In the genomic region with DNA sequence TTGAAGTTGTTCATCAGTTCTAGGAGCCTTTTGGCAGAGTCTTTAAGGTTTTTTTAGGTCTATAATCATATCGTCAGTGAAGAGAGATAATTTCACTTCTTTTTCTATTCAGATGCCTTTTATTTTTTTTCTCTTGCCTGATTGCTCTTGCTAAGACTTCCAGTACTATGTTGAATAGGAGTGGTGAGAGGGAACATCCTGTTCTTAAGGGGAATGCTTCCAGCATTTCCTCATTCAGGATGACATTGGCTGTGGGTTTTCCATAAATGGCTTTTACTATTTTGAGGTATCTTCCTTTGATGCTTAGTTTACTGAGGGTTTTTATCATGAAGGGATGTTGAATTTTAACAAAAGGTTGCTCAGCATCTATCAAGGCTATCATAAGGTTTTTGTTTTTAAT, we compare ENCODE assay signal across 23 cellular contexts.
"Had no signal": no experiment of that assay in that cellular context is flagged by ENCODE, and none has a peak within 500 bp of the region (broad histone marks: within the 10 kb centered on the region; RNA-seq: fewer than 3 reads in every experiment).

No MANE protein-coding gene starts in this region.

- H3K4me1 ChIP-seq: colonic mucosa, esophagus squamous epithelium, gastroesophageal sphincter, prostate gland, spleen had no signal

- H3K27me3 ChIP-seq: colonic mucosa, esophagus squamous epithelium, gastroesophageal sphincter, ovary, spleen had no signal

- H3K9me3 ChIP-seq: colonic mucosa, esophagus squamous epithelium, gastroesophageal sphincter, ovary, prostate gland, thoracic aorta had no signal

- H3K36me3 ChIP-seq: colonic mucosa, esophagus squamous epithelium, gastroesophageal sphincter, ovary, prostate gland, spleen, thoracic aorta had no signal

- DNase-seq: activated CD4-positive, alpha-beta T cell treated with anti-CD3 and anti-CD28 coated beads for 36 hours; activated CD4-positive, CD25-positive, alpha-beta regulatory T cell; activated CD8-positive, alpha-beta memory T cell treated with anti-CD3 and anti-CD28 coated beads, Interleukin-2, amount 10 ng/mL, durations not matched to agents 7 days and 5 days; activated CD8-positive, alpha-beta T cell treated with anti-CD3 and anti-CD28 coated beads, Interleukin-2, amount 10 ng/mL, durations not matched to agents 7 days and 5 days; activated naive CD4-positive, alpha-beta T cell; activated T-cell treated with anti-CD3 and anti-CD28 coated beads for 4 hours; activated T-cell treated with anti-CD3 and anti-CD28 coated beads, Interleukin-2, amount 50 U/mL, for 72 hours; aorta; colonic mucosa; effector CD8-positive, alpha-beta T cell; esophagus squamous epithelium; hippocampal formation; midbrain; naive thymus-derived CD4-positive, alpha-beta T cell; ovary; spleen; stimulated activated CD4-positive, alpha-beta T cell treated with anti-CD3 and anti-CD28 coated beads, Interleukin-4, amount 100 ng/mL, for 1 hour; stimulated activated naive CD8-positive, alpha-beta T cell treated with anti-CD3 and anti-CD28 coated beads, Interleukin-15, Interleukin-2, amounts not matched to agents 100 U/mL and 50 U/mL, for 24 hours; trophoblast cell had no signal

- H3K27ac ChIP-seq: colonic mucosa, epithelial cell of prostate, esophagus squamous epithelium, gastroesophageal sphincter, ovary, prostate gland, spleen, thoracic aorta had no signal

- H3K4me3 ChIP-seq: colonic mucosa, esophagus squamous epithelium, gastroesophageal sphincter, ovary, prostate gland, spleen, thoracic aorta had no signal
